ENCODE assay signal across 21 cellular contexts in the genomic region with DNA sequence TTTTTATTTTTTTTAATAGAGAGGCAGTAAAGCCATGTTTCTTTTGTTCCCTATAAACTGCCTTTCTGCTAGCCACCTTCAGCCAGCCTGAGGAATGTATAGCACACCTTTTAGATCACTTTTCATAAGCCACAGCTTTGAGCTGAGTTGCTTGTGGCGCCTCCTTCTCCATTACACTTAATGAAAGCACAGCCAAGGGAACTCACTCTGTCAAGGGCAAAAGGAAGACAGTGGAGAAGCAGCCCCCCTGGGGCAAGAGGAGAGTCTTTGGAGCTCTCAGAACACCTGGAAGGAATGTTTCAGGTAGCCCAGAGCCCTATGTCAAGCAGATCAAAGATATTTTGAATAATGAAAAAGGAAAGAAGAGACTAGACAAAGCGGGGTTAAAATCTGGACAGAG.
"Had no signal": no experiment of that assay in that cellular context is flagged by ENCODE, and none has a peak within 500 bp of the region (broad histone marks: within the 10 kb centered on the region; RNA-seq: fewer than 3 reads in every experiment).

No MANE protein-coding gene starts in this region.

- ATAC-seq: left lobe of liver; natural killer cell; pancreas; right cardiac atrium; stimulated activated effector memory CD8-positive, alpha-beta T cell treated with anti-CD3 and anti-CD28 coated beads, Interleukin-12 subunit alpha, Interleukin-12 subunit beta, amount 100 ng/mL, for 72 hours; stimulated activated naive CD8-positive, alpha-beta T cell treated with anti-CD3 and anti-CD28 coated beads, Interleukin-15, Interleukin-2, amounts not matched to agents 100 U/mL and 50 U/mL, for 24 hours had no signal

- H3K9ac ChIP-seq: neural progenitor cell had no signal

- H3K4me3 ChIP-seq: esophagus squamous epithelium, neural progenitor cell, pancreas, suprapubic skin, thyroid gland had no signal

- H3K9me3 Mint-ChIP-seq: mesothelial cell of epicardium; natural killer cell; neural progenitor cell; stimulated activated effector memory CD8-positive, alpha-beta T cell treated with anti-CD3 and anti-CD28 coated beads, Interleukin-12 subunit alpha, Interleukin-12 subunit beta, amount 100 ng/mL, for 72 hours; type B pancreatic cell had no signal

- H3K4me1 ChIP-seq: esophagus squamous epithelium, pancreas, suprapubic skin, thyroid gland had no signal

- H3K27ac ChIP-seq: epithelial cell of prostate, esophagus squamous epithelium, neural progenitor cell, pancreas, suprapubic skin, thyroid gland had no signal

- H3K4me3 Mint-ChIP-seq: mesothelial cell of epicardium; natural killer cell; neural progenitor cell; stimulated activated effector memory CD8-positive, alpha-beta T cell treated with anti-CD3 and anti-CD28 coated beads, Interleukin-12 subunit alpha, Interleukin-12 subunit beta, amount 100 ng/mL, for 72 hours; type B pancreatic cell had no signal

- H3K27me3 Mint-ChIP-seq: progenitor cell of endocrine pancreas had no signal

- H3K36me3 Mint-ChIP-seq: mesothelial cell of epicardium; natural killer cell; neural progenitor cell; stimulated activated effector memory CD8-positive, alpha-beta T cell treated with anti-CD3 and anti-CD28 coated beads, Interleukin-12 subunit alpha, Interleukin-12 subunit beta, amount 100 ng/mL, for 72 hours; type B pancreatic cell had no signal

- H3K27me3 ChIP-seq: neural progenitor cell, pancreas, suprapubic skin, thyroid gland had no signal

- H3K9me3 ChIP-seq: esophagus squamous epithelium, pancreas, suprapubic skin, thyroid gland had no signal

- H2AFZ ChIP-seq: neural progenitor cell had no signal

- H3K4me1 Mint-ChIP-seq: natural killer cell; stimulated activated effector memory CD8-positive, alpha-beta T cell treated with anti-CD3 and anti-CD28 coated beads, Interleukin-12 subunit alpha, Interleukin-12 subunit beta, amount 100 ng/mL, for 72 hours had no signal

- H3K36me3 ChIP-seq: esophagus squamous epithelium, neural progenitor cell, pancreas, suprapubic skin, thyroid gland had no signal

- DNase-seq: effector memory CD4-positive, alpha-beta T cell; esophagus squamous epithelium; foreskin fibroblast; kidney glomerular epithelial cell; natural killer cell; occipital lobe; pancreas; right cardiac atrium; small intestine; stimulated activated CD4-positive, alpha-beta T cell treated with anti-CD3 and anti-CD28 coated beads, Interleukin-12 subunit alpha, Interleukin-12 subunit beta, amount 100 ng/mL, for 4 hours; stimulated activated CD8-positive, alpha-beta memory T cell treated with anti-CD3 and anti-CD28 coated beads, Interleukin-4, amount 100 ng/mL, for 48 hours; stimulated activated naive CD8-positive, alpha-beta T cell treated with anti-CD3 and anti-CD28 coated beads, Interleukin-15, Interleukin-2, amounts not matched to agents 100 U/mL and 50 U/mL, for 24 hours; thyroid gland had no signal

- H3K4me2 ChIP-seq: neural progenitor cell had no signal

- H3K27ac Mint-ChIP-seq: mesothelial cell of epicardium; natural killer cell; neural progenitor cell; progenitor cell of endocrine pancreas; stimulated activated effector memory CD8-positive, alpha-beta T cell treated with anti-CD3 and anti-CD28 coated beads, Interleukin-12 subunit alpha, Interleukin-12 subunit beta, amount 100 ng/mL, for 72 hours; type B pancreatic cell had no signal
